ENCODE assay signal across 31 cellular contexts in genomic region chr2:13485256-13485655, GRCh38.
"Had no signal": no experiment of that assay in that cellular context is flagged by ENCODE, and none has a peak within 500 bp of the region (broad histone marks: within the 10 kb centered on the region; RNA-seq: fewer than 3 reads in every experiment).

No MANE protein-coding gene starts in this region.

- H3K27me3 Mint-ChIP-seq: progenitor cell of endocrine pancreas; stimulated activated memory B cell treated with anti-CD40 and anti-IgM and Interleukin-4, amounts not matched to agents 10 μg/mL and 1 μg/mL and 100 μg/mL, for 72 hours; stimulated activated naive CD8-positive, alpha-beta T cell treated with anti-CD3 and anti-CD28 coated beads, Interleukin-15, amount 100 ng/mL, for 72 hours had no signal

- H3K36me3 Mint-ChIP-seq: naive thymus-derived CD4-positive, alpha-beta T cell; natural killer cell; neural progenitor cell; stimulated activated memory B cell treated with anti-CD40 and anti-IgM and Interleukin-4, amounts not matched to agents 10 μg/mL and 1 μg/mL and 100 μg/mL, for 72 hours had no signal

- ATAC-seq: naive thymus-derived CD4-positive, alpha-beta T cell; natural killer cell; psoas muscle; right cardiac atrium; right lobe of liver; stimulated activated memory B cell treated with anti-CD40 and anti-IgM and Interleukin-4, amounts not matched to agents 10 μg/mL and 1 μg/mL and 100 μg/mL, for 72 hours; stimulated activated naive CD8-positive, alpha-beta T cell treated with anti-CD3 and anti-CD28 coated beads, Interleukin-15, amount 100 ng/mL, for 72 hours; stimulated activated naive CD8-positive, alpha-beta T cell treated with anti-CD3 and anti-CD28 coated beads, Interleukin-15, Interleukin-2, amounts not matched to agents 100 U/mL and 50 U/mL, for 24 hours had no signal

- H3K4me1 Mint-ChIP-seq: naive thymus-derived CD4-positive, alpha-beta T cell; natural killer cell; nephron; stimulated activated memory B cell treated with anti-CD40 and anti-IgM and Interleukin-4, amounts not matched to agents 10 μg/mL and 1 μg/mL and 100 μg/mL, for 72 hours; stimulated activated naive CD8-positive, alpha-beta T cell treated with anti-CD3 and anti-CD28 coated beads, Interleukin-15, amount 100 ng/mL, for 72 hours had no signal

- H3K27me3 ChIP-seq: neural progenitor cell, ovary, right lobe of liver, sigmoid colon, spleen, thyroid gland, tibial nerve, upper lobe of left lung, vagina had no signal

- H3K36me3 ChIP-seq: neural progenitor cell, ovary, right lobe of liver, sigmoid colon, spleen, thoracic aorta, thyroid gland, tibial nerve, upper lobe of left lung, vagina had no signal

- FAIRE-seq: urothelium cell line had no signal

- H3K9me3 ChIP-seq: ovary, psoas muscle, right lobe of liver, sigmoid colon, thoracic aorta, thyroid gland, tibial nerve, upper lobe of left lung, vagina had no signal

- H3K9me3 Mint-ChIP-seq: nephron; neural progenitor cell; stimulated activated memory B cell treated with anti-CD40 and anti-IgM and Interleukin-4, amounts not matched to agents 10 μg/mL and 1 μg/mL and 100 μg/mL, for 72 hours had no signal

- H3K4me3 Mint-ChIP-seq: naive thymus-derived CD4-positive, alpha-beta T cell; natural killer cell; nephron; neural progenitor cell; stimulated activated memory B cell treated with anti-CD40 and anti-IgM and Interleukin-4, amounts not matched to agents 10 μg/mL and 1 μg/mL and 100 μg/mL, for 72 hours; stimulated activated naive CD8-positive, alpha-beta T cell treated with anti-CD3 and anti-CD28 coated beads, Interleukin-15, amount 100 ng/mL, for 72 hours had no signal

- H3K9ac ChIP-seq: neural progenitor cell, parathyroid adenoma had no signal

- H3K4me2 ChIP-seq: neural progenitor cell, smooth muscle cell had no signal

- H3K27ac Mint-ChIP-seq: naive thymus-derived CD4-positive, alpha-beta T cell; natural killer cell; nephron; neural progenitor cell; progenitor cell of endocrine pancreas; stimulated activated memory B cell treated with anti-CD40 and anti-IgM and Interleukin-4, amounts not matched to agents 10 μg/mL and 1 μg/mL and 100 μg/mL, for 72 hours; stimulated activated naive CD8-positive, alpha-beta T cell treated with anti-CD3 and anti-CD28 coated beads, Interleukin-15, amount 100 ng/mL, for 72 hours had no signal

- H3K4me3 ChIP-seq: neural progenitor cell, ovary, psoas muscle, right lobe of liver, sigmoid colon, smooth muscle cell, spleen, thoracic aorta, thyroid gland, tibial nerve, upper lobe of left lung, vagina had no signal

- H2AFZ ChIP-seq: neural progenitor cell, parathyroid adenoma had no signal

- H3K27ac ChIP-seq: neural progenitor cell, ovary, parathyroid adenoma, psoas muscle, right lobe of liver, sigmoid colon, spleen, thoracic aorta, thyroid gland, tibial nerve, upper lobe of left lung, vagina had no signal

- DNase-seq: naive thymus-derived CD4-positive, alpha-beta T cell; natural killer cell; occipital lobe; ovary; posterior cingulate gyrus; psoas muscle; right cardiac atrium; right lobe of liver; sigmoid colon; spleen; stimulated activated CD4-positive, alpha-beta T cell treated with anti-CD3 and anti-CD28 coated beads, Interleukin-12 subunit alpha, Interleukin-12 subunit beta, amount 100 ng/mL, for 4 hours; stimulated activated CD4-positive, alpha-beta T cell treated with anti-CD3 and anti-CD28 coated beads, Interleukin-1b, Interleukin-23, amount 100 ng/mL, for 48 hours; stimulated activated CD4-positive, alpha-beta T cell treated with anti-CD3 and anti-CD28 coated beads, Interleukin-4, amount 100 ng/mL, for 1 hour; stimulated activated CD4-positive, alpha-beta T cell treated with anti-CD3 and anti-CD28 coated beads, Interleukin-4, amount 100 ng/mL, for 4 hours; stimulated activated CD8-positive, alpha-beta memory T cell treated with anti-CD3 and anti-CD28 coated beads, Interleukin-4, amount 100 ng/mL, for 48 hours; stimulated activated naive CD4-positive, alpha-beta T cell; stimulated activated naive CD8-positive, alpha-beta T cell treated with anti-CD3 and anti-CD28 coated beads, Interleukin-15, amount 100 ng/mL, for 72 hours; stimulated activated naive CD8-positive, alpha-beta T cell treated with anti-CD3 and anti-CD28 coated beads, Interleukin-15, Interleukin-2, amounts not matched to agents 100 U/mL and 50 U/mL, for 24 hours; thyroid gland; trophoblast cell; upper lobe of left lung had no signal

- H3K79me2 ChIP-seq: parathyroid adenoma had no signal

- H3K4me1 ChIP-seq: neural progenitor cell, parathyroid adenoma, psoas muscle, right lobe of liver, sigmoid colon, spleen, thyroid gland, tibial nerve, upper lobe of left lung, vagina had no signal
